13 cellular contexts compared by ENCODE assay signal in the genomic region with DNA sequence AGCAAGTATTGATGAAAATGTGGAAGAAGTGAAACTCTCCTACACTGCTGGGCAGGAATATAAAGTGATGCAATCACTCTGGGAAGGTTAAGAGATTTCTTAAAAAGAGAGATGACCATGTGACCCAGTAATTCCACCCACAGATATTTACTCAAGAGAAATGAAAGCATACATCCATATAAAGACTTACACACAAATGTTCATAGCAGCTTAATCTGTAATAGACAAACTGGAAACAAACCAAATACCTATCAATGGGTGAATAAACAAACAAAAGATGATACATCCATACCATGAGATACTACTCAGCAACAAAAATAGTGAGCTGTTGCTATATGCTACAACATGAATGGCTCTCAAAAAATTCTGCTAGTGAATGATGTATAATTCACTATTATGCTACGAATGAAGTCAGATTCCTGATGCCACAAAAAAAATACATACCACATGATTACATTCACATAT.
DNase-seq lines count a peak whose midpoint lies in the region; ATAC-seq, FAIRE-seq and TF ChIP-seq lines count a peak whose summit lies in the region.
"Had no signal": no experiment of that assay in that cellular context is flagged by ENCODE, and none has a peak within 500 bp of the region (broad histone marks: within the 10 kb centered on the region; RNA-seq: fewer than 3 reads in every experiment).

No MANE protein-coding gene starts in this region.

- H3K9me3 ChIP-seq in esophagus squamous epithelium, result no peaks in the 10 kb centered on the region
- H3K9me3 ChIP-seq in HAP-1, result no peaks in the 10 kb centered on the region

- CTCF ChIA-PET in RWPE1 (lab: Yijun Ruan, JAX), result interaction anchor here (0.7 kb wide), 1 partner anchor 353 kb away, joined by 4 read pairs; no protein-coding TSS in a partner anchor

- H3K4me3 ChIP-seq in skeletal muscle cell (ENCODE audit: low read depth, low read length) (no peak overlapping the region), esophagus squamous epithelium (no peak overlapping the region), HAP-1 (no peak overlapping the region)
- H3K4me3 ChIP-seq: adrenal gland had no signal

- intact Hi-C loops in esophagus squamous epithelium (cut with DNase I), result no loop called here

- no peaks in the 10 kb centered on the region for H3K27me3 ChIP-seq in esophagus squamous epithelium
- H3K27me3 ChIP-seq in HAP-1 (ENCODE audit: low read depth), result no peaks in the 10 kb centered on the region
- H3K27me3 ChIP-seq: adrenal gland had no signal

- in situ Hi-C loops in HAP-1 (cut with MboI; ENCODE audit: low sequenced_read_pairs), result no loop called here

- TF ChIP-seq POLR2A in H54 (IDR thresholded peaks at IDR 0.05; ENCODE audit: low read depth, low read length), result no peak
- TF ChIP-seq POLR2A in esophagus squamous epithelium (IDR thresholded peaks at IDR 0.05), result no peak

- FAIRE-seq in H54 (lab: Jason Lieb, UNC), result peak; percentile 79

- H3K27ac ChIP-seq in RWPE1, result no peak overlapping the region
- H3K27ac ChIP-seq in esophagus squamous epithelium, result no peak overlapping the region
- H3K27ac ChIP-seq: adrenal gland had no signal

- H3K4me1 ChIP-seq in esophagus squamous epithelium (peaks cover 0 to 8% (median 0%) of the 10 kb centered on the region in 3 donors), HAP-1 (no peaks in the 10 kb centered on the region)

- DNase-seq in H54 (ENCODE audit: insufficient read length, low spot score) (no peak), RWPE1 (ENCODE audit: low spot score) (peak; percentile 38), fibroblast of gingiva (ENCODE audit: low read depth) (peak; percentile 71), skeletal muscle cell (ENCODE audit: low read depth) (peak; percentile 84), esophagus squamous epithelium (lab: John Stamatoyannopoulos, UW) (no peak), HAP-1 (ENCODE audit: low spot score in 2 of 2) (no peak)
- DNase-seq: adrenal gland; DND-41; left cardiac atrium; NCI-H2107; stimulated activated CD4-positive, alpha-beta T cell treated with anti-CD3 and anti-CD28 coated beads, Interleukin-15, amount 100 ng/mL, for 24 hours had no signal

- POLR2A ChIA-PET in RWPE1 (lab: Yijun Ruan, JAX; ENCODE audit: low non-redundant PET), result no interaction called here

- ATAC-seq in HG03521 (IDR thresholded peaks at IDR 0.05; ENCODE audit: unreplicated experiment), result no peak
- ATAC-seq in GM19351 (IDR thresholded peaks at IDR 0.05; ENCODE audit: unreplicated experiment), result no peak
- ATAC-seq: left cardiac atrium had no signal

- TF ChIP-seq CTCF in RWPE1 (conservative IDR thresholded peaks at IDR 0.05; ENCODE audit: low read depth) (no peak), esophagus squamous epithelium (IDR thresholded peaks at IDR 0.05) (no peak)

- H3K36me3 ChIP-seq in esophagus squamous epithelium, result no peaks in the 10 kb centered on the region
- no peaks in the 10 kb centered on the region for H3K36me3 ChIP-seq in HAP-1 (replicated peaks)
- H3K36me3 ChIP-seq: adrenal gland had no signal

- WGBS in esophagus squamous epithelium, 2 donors, result 43 to 46% methylated on average over 1 of the region's 1 CpG

Comparison
In these comparisons a context has a peak if more than half of its experiments do, and no peak if none do; other contexts are left out.
1. DNase-seq: peak in RWPE1 (single experiment), fibroblast of gingiva (single experiment) and skeletal muscle cell (single experiment); none in H54 (single experiment), esophagus squamous epithelium (single experiment) and HAP-1 (0 of 2).